Comparison of ENCODE assay signal across 23 cellular contexts in genomic region chr2:54813584-54813983, GRCh38.
"Had no signal": no experiment of that assay in that cellular context is flagged by ENCODE, and none has a peak within 500 bp of the region (broad histone marks: within the 10 kb centered on the region; RNA-seq: fewer than 3 reads in every experiment).

No MANE protein-coding gene starts in this region.

- FAIRE-seq: pancreas had no signal

- DNase-seq: activated CD4-positive, alpha-beta T cell treated with anti-CD3 and anti-CD28 coated beads for 4 hours; activated CD4-positive, alpha-beta T cell treated with anti-CD3 and anti-CD28 coated beads, Interleukin-2, amount 50 U/mL, for 48 hours; activated CD4-positive, CD25-positive, alpha-beta regulatory T cell; activated naive CD4-positive, alpha-beta T cell treated with Interleukin-2 at 50 U/mL for 16 hours; activated naive CD8-positive, alpha-beta T cell treated with anti-CD3 and anti-CD28 coated beads, Interleukin-2, amount 10 ng/mL, durations not matched to agents 7 days and 5 days; activated T-cell treated with anti-CD3 and anti-CD28 coated beads, Interleukin-2, amount 50 U/mL, for 48 hours; amniotic stem cell; cortex of kidney; endodermal cell; foreskin melanocyte; hypothalamus; left cardiac atrium; pancreas; psoas muscle; stimulated activated CD4-positive, alpha-beta T cell treated with anti-CD3 and anti-CD28 coated beads, Interleukin-12 subunit alpha, Interleukin-12 subunit beta, amount 100 ng/mL, for 4 hours; substantia nigra; T-helper 17 cell; thyroid gland; upper lobe of right lung had no signal

- H3K27ac ChIP-seq: pancreas, psoas muscle, right atrium auricular region, thyroid gland, upper lobe of right lung had no signal

- H3K36me3 Mint-ChIP-seq: activated naive CD8-positive, alpha-beta T cell treated with anti-CD3 and anti-CD28 coated beads, Interleukin-2, amount 10 ng/mL, durations not matched to agents 7 days and 5 days had no signal

- H3K4me1 Mint-ChIP-seq: activated naive CD8-positive, alpha-beta T cell treated with anti-CD3 and anti-CD28 coated beads, Interleukin-2, amount 10 ng/mL, durations not matched to agents 7 days and 5 days; T-helper 17 cell had no signal

- H3K9me3 ChIP-seq: pancreas, psoas muscle, right atrium auricular region, thyroid gland, upper lobe of right lung had no signal

- H3K4me3 Mint-ChIP-seq: activated naive CD8-positive, alpha-beta T cell treated with anti-CD3 and anti-CD28 coated beads, Interleukin-2, amount 10 ng/mL, durations not matched to agents 7 days and 5 days; endodermal cell; memory B cell; nephron; stimulated activated naive CD8-positive, alpha-beta T cell treated with anti-CD3 and anti-CD28 coated beads, Interleukin-15, Interleukin-2, amounts not matched to agents 100 ng/mL and 50 ng/mL, for 24 hours; T-helper 17 cell had no signal

- ATAC-seq: left cardiac atrium, pancreas, psoas muscle, T-helper 17 cell, upper lobe of right lung had no signal

- H3K4me3 ChIP-seq: pancreas, psoas muscle, right atrium auricular region, thyroid gland, upper lobe of right lung had no signal

- H3K27me3 Mint-ChIP-seq: memory B cell had no signal

- H3K27me3 ChIP-seq: pancreas, right atrium auricular region, thyroid gland, upper lobe of right lung had no signal

- H3K36me3 ChIP-seq: pancreas, right atrium auricular region, thyroid gland, upper lobe of right lung had no signal

- H3K9me3 Mint-ChIP-seq: activated naive CD8-positive, alpha-beta T cell treated with anti-CD3 and anti-CD28 coated beads, Interleukin-2, amount 10 ng/mL, durations not matched to agents 7 days and 5 days; endodermal cell; nephron; stimulated activated naive CD8-positive, alpha-beta T cell treated with anti-CD3 and anti-CD28 coated beads, Interleukin-15, Interleukin-2, amounts not matched to agents 100 ng/mL and 50 ng/mL, for 24 hours had no signal

- H3K27ac Mint-ChIP-seq: activated naive CD8-positive, alpha-beta T cell treated with anti-CD3 and anti-CD28 coated beads, Interleukin-2, amount 10 ng/mL, durations not matched to agents 7 days and 5 days; endodermal cell; memory B cell; nephron; stimulated activated naive CD8-positive, alpha-beta T cell treated with anti-CD3 and anti-CD28 coated beads, Interleukin-15, Interleukin-2, amounts not matched to agents 100 ng/mL and 50 ng/mL, for 24 hours; T-helper 17 cell had no signal

- H3K4me1 ChIP-seq: pancreas, psoas muscle, right atrium auricular region, thyroid gland, upper lobe of right lung had no signal
